ENCODE assay signal across 32 cellular contexts in genomic region chr1:169488157-169488556, GRCh38. TPM values are rescaled to one million over a fixed set of nuclear protein-coding genes. Genes with fewer than 3 reads are reported as not detected.
A peak's percentile ranks its signal among the peaks of the same experiment; 100 is the strongest.
DNase-seq lines count a peak whose midpoint lies in the region; ATAC-seq, FAIRE-seq and TF ChIP-seq lines count a peak whose summit lies in the region.
"Had no signal": no experiment of that assay in that cellular context is flagged by ENCODE, and none has a peak within 500 bp of the region (broad histone marks: within the 10 kb centered on the region; RNA-seq: fewer than 3 reads in every experiment).

No MANE protein-coding gene starts in this region.

- H3F3A ChIP-seq in GM23338 (replicated peaks; ENCODE audit: low read depth) (no peaks in the 10 kb centered on the region; the same call in 1 of the 2 replicates), neural progenitor cell (ENCODE audit: low read depth) (peaks cover 15% of the 10 kb centered on the region)

- no peak for FAIRE-seq in K562 (lab: Jason Lieb, UNC)
- FAIRE-seq: endothelial cell of umbilical vein, TTC549, urothelium cell line had no signal

- H3K4me1 ChIP-seq in GM23338 (ENCODE audit: insufficient read depth) (peaks cover 25% of the 10 kb centered on the region), K562 (replicated peaks in 1 of 2; ENCODE audit: control insufficient read depth in 2 of 2, insufficient read depth in 2 of 2, low read length in 2 of 2) (peaks cover 13 to 23% of the 10 kb centered on the region in 2 experiments; a peak in 4 of 5 replicates), neural progenitor cell (peaks cover 24% of the 10 kb centered on the region)

- H3K27me3 ChIP-seq in GM23338 (ENCODE audit: insufficient read depth): no peaks in the 10 kb centered on the region
- H3K27me3 ChIP-seq in K562 (ENCODE audit: control insufficient read depth in 2 of 2, insufficient read depth in 2 of 2, low read length in 2 of 2): no peaks in the 10 kb centered on the region
- H3K27me3 ChIP-seq in neural progenitor cell: no peaks in the 10 kb centered on the region
- H3K27me3 ChIP-seq: BLaER1 treated with 17β-estradiol and CSF1 and Interleukin-3, amounts not matched to agents 10 nM and 100 nM; testis had no signal

- H3K27me3 Mint-ChIP-seq in GM23338 (ENCODE audit: insufficient read depth, low read depth, poor library complexity) (peaks cover 2% of the 10 kb centered on the region), neural progenitor cell (ENCODE audit: insufficient read depth, low read depth) (no peaks in the 10 kb centered on the region)
- H3K27me3 Mint-ChIP-seq: stimulated activated naive CD8-positive, alpha-beta T cell treated with anti-CD3 and anti-CD28 coated beads, Interleukin-15, Interleukin-2, amounts not matched to agents 100 ng/mL and 50 ng/mL, for 24 hours had no signal

- peak; percentile 47 for DNase-seq in DMS53 (lab: John Stamatoyannopoulos, UW)
- no peak for DNase-seq in DMS53 treated with DMSO at 0.1 percent for 48 hours (lab: John Stamatoyannopoulos, UW; ENCODE audit: unreplicated experiment)
- no peak for DNase-seq in GM23338 (ENCODE audit: low spot score)
- DNase-seq in K562 (ENCODE audit: extremely low read depth in 1 of 4, low spot score in 3 of 4): no peak
- DNase-seq in neural progenitor cell (ENCODE audit: low spot score): no peak
- no peak for DNase-seq in kidney tubule cell (ENCODE audit: low spot score)
- no peak for DNase-seq in NCI-H2196 treated with DMSO at 0.1 percent for 48 hours (lab: John Stamatoyannopoulos, UW; ENCODE audit: unreplicated experiment)
- DNase-seq: activated CD4-positive, alpha-beta T cell treated with anti-CD3 and anti-CD28 coated beads, Interleukin-2, amount 50 U/mL, for 48 hours; activated CD8-positive, alpha-beta memory T cell treated with anti-CD3 and anti-CD28 coated beads, Interleukin-2, amount 50 U/mL, for 4 hours; activated naive CD4-positive, alpha-beta T cell treated with anti-CD3 and anti-CD28 coated beads, Interleukin-2, amount 10 ng/mL, durations not matched to agents 7 days and 5 days; amniotic stem cell; hypothalamus; immature natural killer cell; IMR-90; naive thymus-derived CD4-positive, alpha-beta T cell; NCI-H1048; NCI-H187 treated with DMSO at 0.1 percent for 48 hours; NCI-H2171; NCI-H526; NK-92 treated with Interleukin-12 subunit alpha and Interleukin-12 subunit beta, amount 100 ng/mL, for 24 hours; stimulated activated CD4-positive, alpha-beta T cell treated with anti-CD3 and anti-CD28 coated beads, Interleukin-1b, Interleukin-23, amount 100 ng/mL, for 48 hours; T-helper 17 cell; testis had no signal

- H3K9me2 ChIP-seq in GM23338 (ENCODE audit: insufficient read depth): no peaks in the 10 kb centered on the region

- TF ChIP-seq CTCF in GM23338 (conservative IDR thresholded peaks at IDR 0.05; ENCODE audit: low read depth in 2 of 2) (no peak), K562 (IDR thresholded peaks at IDR 0.05 in 2 of 3, conservative IDR thresholded peaks at IDR 0.05 in 1 of 3; ENCODE audit: insufficient read depth in 2 of 3, low read depth in 1 of 3, low read length in 3 of 3) (no peak), neural progenitor cell (IDR thresholded peaks at IDR 0.05) (no peak)

- H3K4me2 ChIP-seq in GM23338: peak overlapping the region; percentile 91; the same call in 1 of the 2 replicates
- H3K4me2 ChIP-seq in K562 (ENCODE audit: insufficient read depth, low read length): no peak overlapping the region
- peak overlapping the region; percentile 80 for H3K4me2 ChIP-seq in neural progenitor cell

- H3K9me3 Mint-ChIP-seq in GM23338 (no peaks in the 10 kb centered on the region), neural progenitor cell (peaks cover 2% of the 10 kb centered on the region)
- H3K9me3 Mint-ChIP-seq: activated naive CD4-positive, alpha-beta T cell treated with anti-CD3 and anti-CD28 coated beads, Interleukin-2, amount 10 ng/mL, durations not matched to agents 7 days and 5 days; immature natural killer cell; stimulated activated naive CD8-positive, alpha-beta T cell treated with anti-CD3 and anti-CD28 coated beads, Interleukin-15, Interleukin-2, amounts not matched to agents 100 ng/mL and 50 ng/mL, for 24 hours had no signal

- WGBS in K562 (ENCODE audit: insufficient coverage, low coverage, missing lambda C conversion rate): 34% methylated on average over 4 of the region's 4 CpGs

- H3K79me2 ChIP-seq in GM23338 (replicated peaks; ENCODE audit: insufficient read depth) (peaks cover 21% of the 10 kb centered on the region), K562 (ENCODE audit: control insufficient read depth, insufficient read depth, low read length) (peaks cover 39% of the 10 kb centered on the region), neural progenitor cell (ENCODE audit: low read depth) (peaks cover 20% of the 10 kb centered on the region)

- H3K36me3 ChIP-seq in GM23338 (ENCODE audit: insufficient read depth) (no peaks in the 10 kb centered on the region), K562 (ENCODE audit: control insufficient read depth, insufficient read depth, low read length) (no peaks in the 10 kb centered on the region; the same call in 2 of the 3 replicates), neural progenitor cell (no peaks in the 10 kb centered on the region)
- H3K36me3 ChIP-seq: BLaER1 treated with 17β-estradiol and CSF1 and Interleukin-3, amounts not matched to agents 10 nM and 100 nM had no signal

- no peak overlapping the region for H2AFZ ChIP-seq in GM23338
- no peak overlapping the region for H2AFZ ChIP-seq in K562 (ENCODE audit: low read depth, low read length)
- H2AFZ ChIP-seq in neural progenitor cell (replicated peaks): no peak overlapping the region

- H4K20me1 ChIP-seq in GM23338 (replicated peaks; ENCODE audit: insufficient read depth) (peaks cover 7% of the 10 kb centered on the region; the same call in 1 of the 2 replicates), K562 (replicated peaks; ENCODE audit: control insufficient read depth, insufficient read depth, low read length) (no peaks in the 10 kb centered on the region), neural progenitor cell (ENCODE audit: low read depth) (peaks cover 16% of the 10 kb centered on the region)

- H3K9me1 ChIP-seq in K562 (ENCODE audit: control insufficient read depth, insufficient read depth, low read length): no peaks in the 10 kb centered on the region

- TF ChIP-seq EP300 in K562 (IDR thresholded peaks at IDR 0.05; ENCODE audit: low read length): no peak

- H3K27ac ChIP-seq in GM23338 (ENCODE audit: low read depth): no peak overlapping the region; the same call in 1 of the 2 replicates
- no peak overlapping the region for H3K27ac ChIP-seq in K562 (ENCODE audit: extremely low read depth, low read depth, low read length)
- no peak overlapping the region for H3K27ac ChIP-seq in neural progenitor cell
- H3K27ac ChIP-seq: 22Rv1; BLaER1 treated with 17β-estradiol and CSF1 and Interleukin-3, amounts not matched to agents 10 nM and 100 nM; testis had no signal

- intact Hi-C loops in K562 (cut with micrococcal nuclease): loop anchor here (5.0 kb wide), 3 partner anchors 59 to 404 kb away; partner anchors contain the start of gene SCYL3

- H3K27ac Mint-ChIP-seq in GM23338 (no peak overlapping the region), neural progenitor cell (no peak overlapping the region)
- H3K27ac Mint-ChIP-seq: activated naive CD4-positive, alpha-beta T cell treated with anti-CD3 and anti-CD28 coated beads, Interleukin-2, amount 10 ng/mL, durations not matched to agents 7 days and 5 days; immature natural killer cell; naive thymus-derived CD4-positive, alpha-beta T cell; stimulated activated naive CD8-positive, alpha-beta T cell treated with anti-CD3 and anti-CD28 coated beads, Interleukin-15, Interleukin-2, amounts not matched to agents 100 ng/mL and 50 ng/mL, for 24 hours; T-helper 17 cell had no signal

- H3K9me3 ChIP-seq in K562 (replicated peaks; ENCODE audit: control insufficient read depth, insufficient read depth, low read depth, low read length) (no peaks in the 10 kb centered on the region), neural progenitor cell (ENCODE audit: low read depth) (no peaks in the 10 kb centered on the region)
- H3K9me3 ChIP-seq: BLaER1 treated with 17β-estradiol and CSF1 and Interleukin-3, amounts not matched to agents 10 nM and 100 nM; testis had no signal

- POLR2A ChIA-PET in K562 (lab: Yijun Ruan, JAX): interaction anchor here (0.9 to 1.0 kb wide), 2 partner anchors 8 to 10 kb away, joined by 3 read pairs; no protein-coding TSS in a partner anchor

- H3K9ac ChIP-seq in K562 (ENCODE audit: insufficient read depth in 1 of 2, low read depth in 2 of 2, low read length in 2 of 2): no peak overlapping the region
- no peak overlapping the region for H3K9ac ChIP-seq in neural progenitor cell
- H3K9ac ChIP-seq: BLaER1 treated with 17β-estradiol and CSF1 and Interleukin-3, amounts not matched to agents 10 nM and 100 nM had no signal

- no peak for TF ChIP-seq RAD21 in K562 (CRISPR knock-in tag; conservative IDR thresholded peaks at IDR 0.05 in 1 of 2, IDR thresholded peaks at IDR 0.05 in 1 of 2)

- H3K4me3 Mint-ChIP-seq in GM23338: no peak overlapping the region; the same call in 2 of the 3 replicates
- no peak overlapping the region for H3K4me3 Mint-ChIP-seq in neural progenitor cell
- H3K4me3 Mint-ChIP-seq: activated naive CD4-positive, alpha-beta T cell treated with anti-CD3 and anti-CD28 coated beads, Interleukin-2, amount 10 ng/mL, durations not matched to agents 7 days and 5 days; stimulated activated naive CD8-positive, alpha-beta T cell treated with anti-CD3 and anti-CD28 coated beads, Interleukin-15, Interleukin-2, amounts not matched to agents 100 ng/mL and 50 ng/mL, for 24 hours; T-helper 17 cell had no signal

- H3K4me1 Mint-ChIP-seq in GM23338: peaks cover 40% of the 10 kb centered on the region
- peaks cover 42% of the 10 kb centered on the region for H3K4me1 Mint-ChIP-seq in neural progenitor cell

- no TSS peak for BruUV-seq in K562 (replicated peaks; lab: Mats Ljungman, UMichigan)

- CTCF ChIA-PET in K562 (lab: Yijun Ruan, JAX; ENCODE audit: low intra/inter-chr PET ratio): interaction anchor here (1.3 kb wide), 1 partner anchor 58 kb away, joined by 3 read pairs; no protein-coding TSS in a partner anchor

- in situ Hi-C loops in K562 (cut with MboI): no loop called here

- H3K4me3 ChIP-seq in GM23338: 0 out of 2 replicates have a peak overlapping the region, but pooled peaks have one; percentile 14
- H3K4me3 ChIP-seq in K562: no peak overlapping the region
- no peak overlapping the region for H3K4me3 ChIP-seq in neural progenitor cell
- H3K4me3 ChIP-seq: BLaER1 treated with 17β-estradiol and CSF1 and Interleukin-3, amounts not matched to agents 10 nM and 100 nM; testis had no signal

- no peak for TF ChIP-seq POLR2A in K562 (conservative IDR thresholded peaks at IDR 0.05)

- no peaks in the 10 kb centered on the region for H3K36me3 Mint-ChIP-seq in GM23338 (ENCODE audit: low read depth)
- no peaks in the 10 kb centered on the region for H3K36me3 Mint-ChIP-seq in neural progenitor cell
- H3K36me3 Mint-ChIP-seq: immature natural killer cell; naive thymus-derived CD4-positive, alpha-beta T cell had no signal

- ATAC-seq in GM23338: no peak
- no peak for ATAC-seq in K562
- no peak for ATAC-seq in GM21717 (IDR thresholded peaks at IDR 0.05; ENCODE audit: unreplicated experiment)
- ATAC-seq: activated CD4-positive, CD25-positive, alpha-beta regulatory T cell treated with anti-CD3 and anti-CD28 coated beads, Interleukin-2, amount 50 U/mL, for 24 hours; naive thymus-derived CD4-positive, alpha-beta T cell; SK-N-SH treated with all-trans-retinoic acid at 6 μM for 48 hours; T-helper 17 cell had no signal

RNA-seq across cellular contexts. Expression of gene SLC19A2, which starts 2.4 kb away (rescaled TPM):
- total RNA-seq in GM23338 (2014; rRNA removed; shearing (Covaris generic)): 39.1 and 42.8 TPM in 2 replicates
- polyA plus RNA-seq in GM23338 (2016; fragmentation: Nextera tagmentation; extraction: Ambion mirVana): 9.9 and 11.1 TPM in 2 replicates
- 42.9 and 68.7 TPM in 2 replicates for total RNA-seq in K562 (2011; cell fraction: chromatin; rRNA removed; ENCODE audit: low replicate concordance)
- 38.0 and 48.8 TPM in 2 replicates for total RNA-seq in K562 (2011; cell fraction: nucleolus; rRNA removed)
- 58.8 and 72.3 TPM in 2 replicates for total RNA-seq in K562 (2011; cell fraction: nucleoplasm; rRNA removed)
- total RNA-seq in K562 (2014; rRNA removed): 14.4 and 18.4 TPM in 2 replicates
- 28.9 and 30.9 TPM in 2 replicates for total RNA-seq in K562 (2014; rRNA removed; fragmentation: Illumina TruSeq; extraction: Trizol)
- 17.9 and 19.5 TPM in 2 replicates for total RNA-seq in K562 (2015; rRNA removed; fragmentation: Illumina TruSeq; extraction: Trizol)
- 18.0 TPM in 2 replicates for total RNA-seq in K562 (2021)
- 37.9 and 42.8 TPM in 2 replicates for polyA plus RNA-seq in K562 (2011; rRNA removed)
- polyA plus RNA-seq in K562 (2011; cell fraction: cytosol; rRNA removed): 24.1 and 28.5 TPM in 2 replicates
- polyA plus RNA-seq in K562 (2011; cell fraction: nucleus; rRNA removed): 31.4 and 36.6 TPM in 2 replicates
- polyA plus RNA-seq in K562 (2012): 9.8 TPM in 2 replicates
- polyA plus RNA-seq in K562 (2014; fragmentation: Illumina TruSeq; extraction: Trizol): 17.6 and 20.0 TPM in 2 replicates
- polyA plus RNA-seq in K562 (2014; fragmentation: Nextera tagmentation; extraction: Ambion mirVana): 1 to 10 TPM; 7.4 to 8.9 TPM
- 19.2 and 19.4 TPM in 2 replicates for polyA plus RNA-seq in K562 (2014; rRNA removed)
- polyA minus RNA-seq in K562 (2011; rRNA and poly(A)+ RNA removed): 47.3 and 49.6 TPM in 2 replicates
- 15.4 and 19.0 TPM in 2 replicates for polyA minus RNA-seq in K562 (2011; cell fraction: cytosol; rRNA and poly(A)+ RNA removed)
- 24.2 and 32.8 TPM in 2 replicates for polyA minus RNA-seq in K562 (2011; cell fraction: nucleus; rRNA and poly(A)+ RNA removed)
- 24.1 and 35.4 TPM in 2 replicates for total RNA-seq in neural progenitor cell (ENCODE audit: low replicate concordance)
